Comparison of ENCODE assay signal across 8 cellular contexts in genomic region chr16:10773-11172, GRCh38. TPM values are rescaled to one million over a fixed set of nuclear protein-coding genes. Genes with fewer than 3 reads are reported as not detected.
A peak's percentile ranks its signal among the peaks of the same experiment; 100 is the strongest.
DNase-seq lines count a peak whose midpoint lies in the region; TF ChIP-seq lines count a peak whose summit lies in the region.
"Not testable (repeated sequence)": the region's sequence is repeated elsewhere in the genome, so short reads cannot be mapped to it uniquely, and the experiment has no call there.

No MANE protein-coding gene starts in this region.

- not testable (repeated sequence) for H3K4me3 ChIP-seq in Caco-2 (ENCODE audit: low read depth, low read length); NB4 (ENCODE audit: low read depth, low read length); OCI-LY3 (ENCODE audit: low read length)

- POLR2A ChIA-PET in Caco-2 (lab: Charles Lee), result not testable (repeated sequence)

- H2AFZ ChIP-seq in OCI-LY3 (ENCODE audit: low read depth, low read length), result not testable (repeated sequence)

- TF ChIP-seq CTCF in Caco-2 (IDR thresholded peaks at IDR 0.05; ENCODE audit: insufficient read depth in 1 of 2, low read depth in 1 of 2, low read length in 1 of 2, severe bottlenecking in 1 of 2, unreplicated experiment in 1 of 2) (peak; percentile 67 to 88), NB4 (IDR thresholded peaks at IDR 0.05; ENCODE audit: low read depth, low read length) (peak; percentile 51), OCI-LY3 (IDR thresholded peaks at IDR 0.05; ENCODE audit: low read depth, low read length) (peak; percentile 51)

- not testable (repeated sequence) for H3K4me1 ChIP-seq in Caco-2; OCI-LY3 (ENCODE audit: low read length)

- H3K4me2 ChIP-seq in OCI-LY3 (ENCODE audit: low read length), result not testable (repeated sequence)

- H4K20me1 ChIP-seq in OCI-LY3 (ENCODE audit: insufficient read depth, low read length), result not testable (repeated sequence)

- not testable (repeated sequence) for H3K9me3 ChIP-seq in Caco-2; OCI-LY3 (ENCODE audit: insufficient read depth, low read length)

- not testable (repeated sequence) for H3K79me2 ChIP-seq in OCI-LY3 (ENCODE audit: low read length)

- not testable (repeated sequence) for BruUV-seq in Caco-2 (replicated peaks; lab: Mats Ljungman, UMichigan)

- H3K27me3 Mint-ChIP-seq in Caco-2 (ENCODE audit: insufficient read depth, unreplicated experiment), result not testable (repeated sequence)

- not testable (repeated sequence) for H3K9me3 Mint-ChIP-seq in Caco-2 (ENCODE audit: unreplicated experiment)

- H3K4me1 Mint-ChIP-seq in Caco-2 (ENCODE audit: low read depth, unreplicated experiment), result not testable (repeated sequence)

- CTCF ChIA-PET in Caco-2 (lab: Charles Lee), result not testable (repeated sequence)

- TF ChIP-seq POLR2A in NB4 (IDR thresholded peaks at IDR 0.05; ENCODE audit: extremely low read depth, insufficient read length), result not testable (repeated sequence)

- H3K27me3 ChIP-seq in Caco-2 (replicated peaks; ENCODE audit: control insufficient read depth, insufficient read depth, low read length); OCI-LY3 (ENCODE audit: low read depth, low read length): not testable (repeated sequence)

- not testable (repeated sequence) for H3K9ac ChIP-seq in OCI-LY3 (ENCODE audit: low read length)

- not testable (repeated sequence) for H3K27ac Mint-ChIP-seq in Caco-2 (ENCODE audit: unreplicated experiment)

- not testable (repeated sequence) for H3K4me3 Mint-ChIP-seq in Caco-2 (ENCODE audit: unreplicated experiment)

- H3K36me3 ChIP-seq in Caco-2 (ENCODE audit: control insufficient read depth, insufficient read depth, low read length); OCI-LY3 (replicated peaks; ENCODE audit: low read depth, low read length): not testable (repeated sequence)

- H3K36me3 Mint-ChIP-seq in Caco-2 (ENCODE audit: insufficient read depth, unreplicated experiment), result not testable (repeated sequence)

- intact Hi-C loops in Caco-2 (cut with micrococcal nuclease; ENCODE audit: unreplicated experiment); cardiac septum (cut with DNase I); posterior cingulate gyrus (cut with DNase I): not testable (repeated sequence)

- peak; percentile 92 to 94 for DNase-seq in Caco-2
- not testable (repeated sequence) for DNase-seq in NB4 (ENCODE audit: low read depth)
- peak; percentile 85 for DNase-seq in activated CD4-positive, alpha-beta T cell treated with anti-CD3 and anti-CD28 coated beads, Interleukin-2, amount 50 U/mL, for 1 hour
- peak in 34 of 58 donors; percentile 8 to 99 (median 88) for DNase-seq in anterior cingulate cortex (lab: John Stamatoyannopoulos, UW)
- peak; percentile 97 for DNase-seq in cardiac septum (ENCODE audit: low spot score)
- DNase-seq in posterior cingulate gyrus, result peak; percentile 89 to 99 (median 94)
- DNase-seq in stimulated activated CD8-positive, alpha-beta memory T cell treated with anti-CD3 and anti-CD28 coated beads, Interleukin-7, amount 100 ng/mL, for 48 hours (ENCODE audit: extremely low read depth in 1 of 2, low read depth in 1 of 2), result peak; percentile 66 to 92

- not testable (repeated sequence) for H3K27ac ChIP-seq in OCI-LY3 (ENCODE audit: low read length)

RNA-seq across cellular contexts. Expression of gene POLR3K, which starts 42.6 kb away (rescaled TPM):
- 29.3 and 32.4 TPM in 2 replicates for total RNA-seq in Caco-2 (2022)
- total RNA-seq in cardiac septum, result 9.2 TPM

RNA-seq across cellular contexts. Expression of gene SNRNP25, which starts 42.9 kb away (rescaled TPM):
- total RNA-seq in Caco-2 (2022) (57.1 and 60.7 TPM in 2 replicates), cardiac septum (45.6 TPM)
